Comparison of ENCODE assay signal across 21 cellular contexts in the genomic region with DNA sequence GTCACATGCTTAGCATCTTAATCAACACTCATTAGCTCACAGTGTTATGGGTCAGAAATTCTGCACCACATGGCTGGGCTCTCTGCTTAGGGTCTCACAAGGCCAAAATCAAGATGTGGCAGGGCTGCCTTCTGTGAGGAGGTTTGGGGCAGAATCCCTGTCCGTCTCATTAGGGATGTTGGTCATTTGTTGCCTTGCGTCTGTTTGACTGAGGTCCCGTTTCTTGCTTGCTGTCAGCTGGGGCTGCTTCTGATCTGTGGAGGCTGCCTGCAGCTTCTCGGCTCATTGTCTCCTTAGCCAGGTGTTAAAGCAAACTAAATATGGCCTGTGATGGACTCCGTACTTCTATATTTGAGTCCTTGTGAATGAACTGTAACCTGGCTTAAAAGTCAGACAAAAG.
"Had no signal": no experiment of that assay in that cellular context is flagged by ENCODE, and none has a peak within 500 bp of the region (broad histone marks: within the 10 kb centered on the region; RNA-seq: fewer than 3 reads in every experiment).

No MANE protein-coding gene starts in this region.

- H3K36me3 Mint-ChIP-seq: activated naive CD8-positive, alpha-beta T cell treated with anti-CD3 and anti-CD28 coated beads for 36 hours; mesothelial cell of epicardium had no signal

- H3K4me3 ChIP-seq: tibial artery, uterus had no signal

- H3K27me3 ChIP-seq: tibial artery, uterus had no signal

- H3K27ac Mint-ChIP-seq: activated CD4-positive, alpha-beta T cell treated with anti-CD3 and anti-CD28 coated beads, Interleukin-2, amount 10 ng/mL, durations not matched to agents 24 days and 14 days; activated CD8-positive, alpha-beta T cell treated with anti-CD3 and anti-CD28 coated beads, Interleukin-2, amount 10 ng/mL, durations not matched to agents 7 days and 5 days; activated naive CD8-positive, alpha-beta T cell treated with anti-CD3 and anti-CD28 coated beads for 36 hours; activated T-helper 17 cell treated with anti-CD3 and anti-CD28 coated beads, Interleukin-2, amount 50 U/mL, for 72 hours; mesothelial cell of epicardium had no signal

- H3K4me1 ChIP-seq: uterus had no signal

- H3K9me3 ChIP-seq: tibial artery, uterus had no signal

- ATAC-seq: activated CD8-positive, alpha-beta T cell treated with anti-CD3 and anti-CD28 coated beads, Interleukin-2, amount 10 ng/mL, durations not matched to agents 7 days and 5 days; activated T-helper 17 cell treated with anti-CD3 and anti-CD28 coated beads, Interleukin-2, amount 50 U/mL, for 72 hours; esophagus mucosa had no signal

- H3K4me3 Mint-ChIP-seq: activated CD4-positive, alpha-beta T cell treated with anti-CD3 and anti-CD28 coated beads, Interleukin-2, amount 10 ng/mL, durations not matched to agents 24 days and 14 days; activated CD8-positive, alpha-beta T cell treated with anti-CD3 and anti-CD28 coated beads, Interleukin-2, amount 10 ng/mL, durations not matched to agents 7 days and 5 days; activated naive CD8-positive, alpha-beta T cell treated with anti-CD3 and anti-CD28 coated beads for 36 hours; activated T-helper 17 cell treated with anti-CD3 and anti-CD28 coated beads, Interleukin-2, amount 50 U/mL, for 72 hours; mesothelial cell of epicardium; nephron progenitor cell had no signal

- H3K36me3 ChIP-seq: tibial artery, uterus had no signal

- DNase-seq: activated CD4-positive, alpha-beta T cell treated with anti-CD3 and anti-CD28 coated beads, Interleukin-2, amount 10 ng/mL, durations not matched to agents 24 days and 14 days; activated CD4-positive, CD25-positive, alpha-beta regulatory T cell; activated CD8-positive, alpha-beta T cell treated with anti-CD3 and anti-CD28 coated beads, Interleukin-2, amount 10 ng/mL, durations not matched to agents 7 days and 5 days; activated naive CD4-positive, alpha-beta T cell; activated naive CD8-positive, alpha-beta T cell treated with anti-CD3 and anti-CD28 coated beads for 36 hours; amniotic stem cell; nephron progenitor cell; nucleus accumbens; posterior cingulate gyrus; retina; stimulated activated CD4-positive, alpha-beta T cell treated with anti-CD3 and anti-CD28 coated beads, Interleukin-12 subunit alpha, Interleukin-12 subunit beta, amount 100 ng/mL, for 4 hours; stimulated activated CD4-positive, alpha-beta T cell treated with anti-CD3 and anti-CD28 coated beads, Interleukin-1b, Interleukin-23, amount 100 ng/mL, for 48 hours; stimulated activated CD8-positive, alpha-beta memory T cell treated with anti-CD3 and anti-CD28 coated beads, Interleukin-4, amount 100 ng/mL, for 48 hours; stimulated activated naive CD4-positive, alpha-beta T cell; T-helper 1 cell; T1000; uterus had no signal

- H3K27ac ChIP-seq: tibial artery, uterus had no signal

- H3K9me3 Mint-ChIP-seq: activated CD4-positive, alpha-beta T cell treated with anti-CD3 and anti-CD28 coated beads, Interleukin-2, amount 10 ng/mL, durations not matched to agents 24 days and 14 days; activated naive CD8-positive, alpha-beta T cell treated with anti-CD3 and anti-CD28 coated beads for 36 hours; activated T-helper 17 cell treated with anti-CD3 and anti-CD28 coated beads, Interleukin-2, amount 50 U/mL, for 72 hours; mesothelial cell of epicardium had no signal
